ENCODE assay signal across 14 cellular contexts in genomic region chr5:176816791-176817272, GRCh38. TPM values are rescaled to one million over a fixed set of nuclear protein-coding genes. Genes with fewer than 3 reads are reported as not detected.
DNase-seq lines count a peak whose midpoint lies in the region; ATAC-seq lines count a peak whose summit lies in the region.
"Had no signal": no experiment of that assay in that cellular context is flagged by ENCODE, and none has a peak within 500 bp of the region (broad histone marks: within the 10 kb centered on the region; RNA-seq: fewer than 3 reads in every experiment).

No MANE protein-coding gene starts in this region.

- peaks cover 7% of the 10 kb centered on the region for H3K4me1 Mint-ChIP-seq in T-helper 1 cell treated with Interleukin-12 subunit alpha and Interleukin-12 subunit beta and Interleukin-4 antibody, amounts not matched to agents 30 μg/mL and 1 μg/mL, for 36 hours (ENCODE audit: low read depth)
- H3K4me1 Mint-ChIP-seq in activated naive CD8-positive, alpha-beta T cell treated with anti-CD3 and anti-CD28 coated beads, Interleukin-2, amount 10 ng/mL, durations not matched to agents 7 days and 5 days, result peaks cover 15% of the 10 kb centered on the region
- H3K4me1 Mint-ChIP-seq in naive thymus-derived CD8-positive, alpha-beta T cell, result peaks cover 11 to 22% (median 16%) of the 10 kb centered on the region in 4 donors

- H3K27me3 ChIP-seq in H7 (ENCODE audit: control insufficient read depth, insufficient read depth, low read length), result peaks cover 18% of the 10 kb centered on the region

- H3K9me3 Mint-ChIP-seq in T-helper 1 cell treated with Interleukin-12 subunit alpha and Interleukin-12 subunit beta and Interleukin-4 antibody, amounts not matched to agents 30 μg/mL and 1 μg/mL, for 36 hours, result no peaks in the 10 kb centered on the region
- no peaks in the 10 kb centered on the region for H3K9me3 Mint-ChIP-seq in activated naive CD8-positive, alpha-beta T cell treated with anti-CD3 and anti-CD28 coated beads, Interleukin-2, amount 10 ng/mL, durations not matched to agents 7 days and 5 days
- H3K9me3 Mint-ChIP-seq in naive thymus-derived CD8-positive, alpha-beta T cell, result no peaks in the 10 kb centered on the region

- POLR2A ChIA-PET in activated naive CD8-positive, alpha-beta T cell treated with anti-CD3 and anti-CD28 coated beads, Interleukin-2, amount 10 ng/mL, durations not matched to agents 7 days and 5 days (lab: Charles Lee), result no interaction called here
- POLR2A ChIA-PET in naive thymus-derived CD8-positive, alpha-beta T cell (lab: Charles Lee), result no interaction called here

- peaks cover 72% of the 10 kb centered on the region for H3K27me3 Mint-ChIP-seq in T-helper 1 cell treated with Interleukin-12 subunit alpha and Interleukin-12 subunit beta and Interleukin-4 antibody, amounts not matched to agents 30 μg/mL and 1 μg/mL, for 36 hours (ENCODE audit: low read depth)
- peaks cover 75% of the 10 kb centered on the region for H3K27me3 Mint-ChIP-seq in activated naive CD8-positive, alpha-beta T cell treated with anti-CD3 and anti-CD28 coated beads, Interleukin-2, amount 10 ng/mL, durations not matched to agents 7 days and 5 days
- peaks cover 45 to 90% (median 73%) of the 10 kb centered on the region in 5 donors for H3K27me3 Mint-ChIP-seq in naive thymus-derived CD8-positive, alpha-beta T cell

- peaks cover 2% of the 10 kb centered on the region for H3K36me3 Mint-ChIP-seq in T-helper 1 cell treated with Interleukin-12 subunit alpha and Interleukin-12 subunit beta and Interleukin-4 antibody, amounts not matched to agents 30 μg/mL and 1 μg/mL, for 36 hours (ENCODE audit: low read depth)
- H3K36me3 Mint-ChIP-seq in activated naive CD8-positive, alpha-beta T cell treated with anti-CD3 and anti-CD28 coated beads, Interleukin-2, amount 10 ng/mL, durations not matched to agents 7 days and 5 days, result no peaks in the 10 kb centered on the region
- peaks cover 0 to 2% (median 0%) of the 10 kb centered on the region in 3 donors for H3K36me3 Mint-ChIP-seq in naive thymus-derived CD8-positive, alpha-beta T cell

- H3K4me3 ChIP-seq in H7 (ENCODE audit: insufficient read depth, low read depth, low read length), result no peak overlapping the region

- DNase-seq in T-helper 1 cell, result no peak
- peak; percentile 87 for DNase-seq in H7
- DNase-seq in activated naive CD8-positive, alpha-beta T cell treated with anti-CD3 and anti-CD28 coated beads, Interleukin-2, amount 10 ng/mL, durations not matched to agents 7 days and 5 days, result no peak
- no peak for DNase-seq in naive thymus-derived CD8-positive, alpha-beta T cell
- no peak for DNase-seq in retina
- no peak for DNase-seq in activated CD8-positive, alpha-beta memory T cell treated with anti-CD3 and anti-CD28 coated beads, Interleukin-2, amount 50 U/mL, for 48 hours
- DNase-seq: DND-41; KG1; Peyer's patch; stimulated activated CD4-positive, alpha-beta T cell treated with anti-CD3 and anti-CD28 coated beads, Interleukin-1b, Interleukin-23, amount 100 ng/mL, for 48 hours had no signal

- H3K36me3 ChIP-seq in H7 (replicated peaks; ENCODE audit: control insufficient read depth, insufficient read depth, low read length), result no peaks in the 10 kb centered on the region
- H3K36me3 ChIP-seq: Peyer's patch had no signal

- H3K27ac Mint-ChIP-seq in T-helper 1 cell treated with Interleukin-12 subunit alpha and Interleukin-12 subunit beta and Interleukin-4 antibody, amounts not matched to agents 30 μg/mL and 1 μg/mL, for 36 hours, result no peak overlapping the region
- H3K27ac Mint-ChIP-seq in activated naive CD8-positive, alpha-beta T cell treated with anti-CD3 and anti-CD28 coated beads, Interleukin-2, amount 10 ng/mL, durations not matched to agents 7 days and 5 days, result no peak overlapping the region
- no peak overlapping the region for H3K27ac Mint-ChIP-seq in naive thymus-derived CD8-positive, alpha-beta T cell

- no peak for ATAC-seq in activated naive CD8-positive, alpha-beta T cell treated with anti-CD3 and anti-CD28 coated beads, Interleukin-2, amount 10 ng/mL, durations not matched to agents 7 days and 5 days (ENCODE audit: low read depth)
- no peak for ATAC-seq in naive thymus-derived CD8-positive, alpha-beta T cell
- no peak for ATAC-seq in HG03521 (IDR thresholded peaks at IDR 0.05; ENCODE audit: unreplicated experiment)

- H3K4me3 Mint-ChIP-seq in T-helper 1 cell treated with Interleukin-12 subunit alpha and Interleukin-12 subunit beta and Interleukin-4 antibody, amounts not matched to agents 30 μg/mL and 1 μg/mL, for 36 hours, result peak overlapping the region; percentile 28
- H3K4me3 Mint-ChIP-seq in activated naive CD8-positive, alpha-beta T cell treated with anti-CD3 and anti-CD28 coated beads, Interleukin-2, amount 10 ng/mL, durations not matched to agents 7 days and 5 days, result peak overlapping the region; percentile 42
- peak overlapping the region in 8 of 10 donors; percentile 34 to 73 (median 62) for H3K4me3 Mint-ChIP-seq in naive thymus-derived CD8-positive, alpha-beta T cell

RNA-seq across cellular contexts. Expression of gene UNC5A, which starts 6.5 kb away (rescaled TPM):
- total RNA-seq in H7 (2014; rRNA removed; shearing (Covaris generic)), result 3.7 and 4.6 TPM in 2 replicates
- total RNA-seq in activated naive CD8-positive, alpha-beta T cell treated with anti-CD3 and anti-CD28 coated beads, Interleukin-2, amount 10 ng/mL, durations not matched to agents 7 days and 5 days, result not detected
- not detected for total RNA-seq in naive thymus-derived CD8-positive, alpha-beta T cell
- polyA plus RNA-seq in naive thymus-derived CD8-positive, alpha-beta T cell, result not detected
- total RNA-seq: mononuclear cell; T-helper 2 cell treated with Interferon-gamma antibody and Interleukin-4, amounts not matched to agents 100 ng/mL and 5 ng/mL, for 36 hours had no signal
